ENCODE assay signal across 8 cellular contexts in the genomic region with DNA sequence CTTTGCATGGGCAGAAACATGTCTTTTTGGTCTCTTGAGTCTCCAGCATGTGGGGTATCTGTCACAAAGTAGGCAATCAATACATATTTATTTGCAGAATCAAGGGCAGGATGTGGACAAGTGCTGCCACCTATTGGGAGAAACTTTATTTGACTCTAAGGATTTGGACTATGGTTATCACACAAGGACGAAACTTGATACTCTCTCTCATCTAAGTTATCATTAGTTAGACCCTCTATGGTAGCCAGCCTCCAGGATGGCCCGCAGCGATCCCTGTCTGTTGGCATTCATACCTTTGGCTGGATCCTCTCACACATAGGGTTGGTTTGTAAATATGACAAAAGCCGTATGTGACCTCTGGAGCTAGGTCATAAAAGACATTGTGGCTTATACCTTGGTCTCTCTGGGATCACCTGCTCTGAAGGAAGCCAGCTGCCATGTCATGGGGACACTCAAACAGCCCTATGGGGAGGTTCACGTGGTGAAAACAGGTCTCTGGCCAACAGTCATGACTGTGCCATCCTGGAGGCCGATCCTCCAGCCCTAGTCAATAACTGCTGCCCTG. TPM values are rescaled to one million over a fixed set of nuclear protein-coding genes. Genes with fewer than 3 reads are reported as not detected.
DNase-seq lines count a peak whose midpoint lies in the region; ATAC-seq and TF ChIP-seq lines count a peak whose summit lies in the region.

No MANE protein-coding gene starts in this region.

- peak in 2 of 3 donors; percentile 10 to 76 for DNase-seq in stimulated activated CD4-positive, alpha-beta T cell treated with anti-CD3 and anti-CD28 coated beads, Interleukin-12 subunit alpha, Interleukin-12 subunit beta, amount 100 ng/mL, for 48 hours (ENCODE audit: low read depth in 2 of 3, low spot score in 1 of 3)
- no peak for DNase-seq in stimulated activated CD4-positive, alpha-beta T cell treated with anti-CD3 and anti-CD28 coated beads, Interleukin-12 subunit alpha, Interleukin-12 subunit beta, amount 100 ng/mL, for 4 hours
- DNase-seq in NCI-H146 (lab: John Stamatoyannopoulos, UW) (peak; percentile 78), T-helper 9 cell (peak; percentile 3), chondrocyte (ENCODE audit: low spot score) (no peak), left colon (peak; percentile 21 to 33), NCI-H187 treated with DMSO at 0.1 percent for 48 hours (lab: John Stamatoyannopoulos, UW) (no peak)
- peak; percentile 2 to 10 for DNase-seq in stimulated activated CD4-positive, alpha-beta T cell treated with anti-CD3 and anti-CD28 coated beads, Interleukin-4, amount 100 ng/mL, for 4 hours

- H3K27ac Mint-ChIP-seq in chondrocyte (ENCODE audit: unreplicated experiment): peak overlapping the region; percentile 22

- no peaks in the 10 kb centered on the region for H3K36me3 Mint-ChIP-seq in chondrocyte (ENCODE audit: low read depth)

- no peaks in the 10 kb centered on the region for H3K27me3 Mint-ChIP-seq in chondrocyte (ENCODE audit: low read depth)

- peak; percentile 85 for TF ChIP-seq CTCF in chondrocyte (IDR thresholded peaks at IDR 0.05)

- no peaks in the 10 kb centered on the region for H3K9me3 Mint-ChIP-seq in chondrocyte (ENCODE audit: low read depth)

- peaks cover 27% of the 10 kb centered on the region for H3K4me1 Mint-ChIP-seq in chondrocyte (ENCODE audit: low read depth)

- peak; percentile 20 for ATAC-seq in left colon

- peak overlapping the region; percentile 83 for H3K4me3 Mint-ChIP-seq in chondrocyte (ENCODE audit: unreplicated experiment)

- intact Hi-C loops in left colon (cut with DNase I, micrococcal nuclease): loop anchor here in 1 of 2 donors (10.0 kb wide), 1 partner anchor 499 kb away; no protein-coding TSS in a partner anchor

RNA-seq across cellular contexts. Expression of gene FBXO7, which starts 1.1 kb away (rescaled TPM):
- total RNA-seq in chondrocyte (76.0 to 76.6 TPM (median 76.3 TPM) in 3 replicates), left colon (10 to 100 TPM; 66.9 to 84.2 TPM)

RNA-seq across cellular contexts. Expression of gene BPIFC, which starts 9.2 kb away (rescaled TPM):
- not detected in 3 replicates for total RNA-seq in chondrocyte
- not detected for total RNA-seq in left colon

Comparison
In these comparisons a context has a peak if more than half of its experiments do, and no peak if none do; other contexts are left out.
1. DNase-seq: peak in stimulated activated CD4-positive, alpha-beta T cell treated with anti-CD3 and anti-CD28 coated beads, Interleukin-12 subunit alpha, Interleukin-12 subunit beta, amount 100 ng/mL, for 48 hours (2 of 3), NCI-H146 (single experiment), T-helper 9 cell (single experiment), left colon (2 of 2) and stimulated activated CD4-positive, alpha-beta T cell treated with anti-CD3 and anti-CD28 coated beads, Interleukin-4, amount 100 ng/mL, for 4 hours (2 of 2); none in stimulated activated CD4-positive, alpha-beta T cell treated with anti-CD3 and anti-CD28 coated beads, Interleukin-12 subunit alpha, Interleukin-12 subunit beta, amount 100 ng/mL, for 4 hours (single experiment), chondrocyte (single experiment) and NCI-H187 treated with DMSO at 0.1 percent for 48 hours (single experiment).